In the genomic region with DNA sequence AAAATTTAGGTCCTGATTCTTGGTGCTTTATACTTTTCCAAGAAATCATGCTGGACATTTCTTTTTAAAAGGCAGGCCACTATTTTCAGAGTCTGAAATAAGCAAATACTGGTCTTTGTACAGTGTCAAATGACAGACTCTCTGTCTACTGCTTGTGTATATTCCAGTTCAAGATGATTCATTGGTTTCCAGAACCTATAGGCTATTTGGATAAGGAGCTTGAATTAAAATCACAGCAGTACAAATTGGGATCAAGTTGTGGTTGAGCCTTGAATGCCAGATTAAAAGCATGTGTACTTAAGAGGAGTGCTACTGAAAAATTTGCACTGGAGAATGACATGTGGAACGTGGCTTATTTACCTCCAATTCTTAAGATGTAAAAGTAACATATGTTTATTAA, we compare ENCODE assay signal across 11 cellular contexts. TPM values are rescaled to one million over a fixed set of nuclear protein-coding genes. Genes with fewer than 3 reads are reported as not detected.
DNase-seq lines count a peak whose midpoint lies in the region; ATAC-seq and TF ChIP-seq lines count a peak whose summit lies in the region.
"Had no signal": no experiment of that assay in that cellular context is flagged by ENCODE, and none has a peak within 500 bp of the region (broad histone marks: within the 10 kb centered on the region; RNA-seq: fewer than 3 reads in every experiment).

No MANE protein-coding gene starts in this region.

- CTCF ChIA-PET in CD4-positive, alpha-beta T cell (lab: Charles Lee), result no interaction called here
- CTCF ChIA-PET in activated CD8-positive, alpha-beta T cell treated with anti-CD3 and anti-CD28 coated beads, Interleukin-2, amount 10 ng/mL, durations not matched to agents 7 days and 5 days (lab: Charles Lee), result interaction anchor here (1.0 to 1.5 kb wide), 4 partner anchors 13 to 44 kb away, joined by 3 to 6 read pairs (median 4); no protein-coding TSS in a partner anchor

- no peak for DNase-seq in CD4-positive, alpha-beta T cell
- peak; percentile 72 for DNase-seq in HFFc6
- no peak for DNase-seq in activated CD8-positive, alpha-beta T cell treated with anti-CD3 and anti-CD28 coated beads, Interleukin-2, amount 10 ng/mL, durations not matched to agents 7 days and 5 days
- no peak for DNase-seq in memory B cell (ENCODE audit: low spot score in 2 of 2)
- no peak for DNase-seq in NCI-H2227 treated with DMSO at 0.1 percent for 48 hours (lab: John Stamatoyannopoulos, UW)
- no peak for DNase-seq in stimulated activated CD4-positive, alpha-beta T cell treated with anti-CD3 and anti-CD28 coated beads, Interleukin-2, amount 100 ng/mL, for 24 hours
- DNase-seq: Kasumi-1, retina had no signal

- H3K27ac ChIP-seq in CD4-positive, alpha-beta T cell (ENCODE audit: low read depth, low read length), result no peak overlapping the region
- H3K27ac ChIP-seq: SJCRH30 had no signal

- peaks cover 23% of the 10 kb centered on the region for H3K36me3 Mint-ChIP-seq in CD4-positive, alpha-beta T cell (ENCODE audit: low read depth)
- H3K36me3 Mint-ChIP-seq in HFFc6 (ENCODE audit: low read depth) (no peaks in the 10 kb centered on the region; the same call in 1 of the 2 replicates), memory B cell (peaks cover 2% of the 10 kb centered on the region)
- peaks cover 51% of the 10 kb centered on the region for H3K36me3 Mint-ChIP-seq in activated CD8-positive, alpha-beta T cell treated with anti-CD3 and anti-CD28 coated beads, Interleukin-2, amount 10 ng/mL, durations not matched to agents 7 days and 5 days (ENCODE audit: low read depth)

- no peaks in the 10 kb centered on the region for H3K9me3 ChIP-seq in CD4-positive, alpha-beta T cell (ENCODE audit: control insufficient read depth, low read length)
- H3K9me3 ChIP-seq: SJCRH30 had no signal

- no peak overlapping the region for H3K27ac Mint-ChIP-seq in CD4-positive, alpha-beta T cell
- peak overlapping the region; percentile 75 for H3K27ac Mint-ChIP-seq in HFFc6
- no peak overlapping the region for H3K27ac Mint-ChIP-seq in activated CD8-positive, alpha-beta T cell treated with anti-CD3 and anti-CD28 coated beads, Interleukin-2, amount 10 ng/mL, durations not matched to agents 7 days and 5 days
- peak overlapping the region; percentile 13 for H3K27ac Mint-ChIP-seq in memory B cell

- H3K4me3 Mint-ChIP-seq in CD4-positive, alpha-beta T cell, result peak overlapping the region; percentile 68
- H3K4me3 Mint-ChIP-seq in HFFc6 (peak overlapping the region; percentile 64), memory B cell (no peak overlapping the region)
- no peak overlapping the region for H3K4me3 Mint-ChIP-seq in activated CD8-positive, alpha-beta T cell treated with anti-CD3 and anti-CD28 coated beads, Interleukin-2, amount 10 ng/mL, durations not matched to agents 7 days and 5 days

- no peak for TF ChIP-seq CTCF in CD4-positive, alpha-beta T cell (IDR thresholded peaks at IDR 0.05)
- no peak for TF ChIP-seq CTCF in HFFc6 (IDR thresholded peaks at IDR 0.05)

- no peaks in the 10 kb centered on the region for H3K9me3 Mint-ChIP-seq in CD4-positive, alpha-beta T cell
- H3K9me3 Mint-ChIP-seq in HFFc6, result no peaks in the 10 kb centered on the region
- no peaks in the 10 kb centered on the region for H3K9me3 Mint-ChIP-seq in activated CD8-positive, alpha-beta T cell treated with anti-CD3 and anti-CD28 coated beads, Interleukin-2, amount 10 ng/mL, durations not matched to agents 7 days and 5 days (ENCODE audit: insufficient read depth)
- H3K9me3 Mint-ChIP-seq in memory B cell, result no peaks in the 10 kb centered on the region

- H3K27me3 ChIP-seq in CD4-positive, alpha-beta T cell (ENCODE audit: control insufficient read depth, insufficient read depth, low read length), result no peaks in the 10 kb centered on the region
- H3K27me3 ChIP-seq: SJCRH30 had no signal

- intact Hi-C loops in CD4-positive, alpha-beta T cell (cut with DNase I, micrococcal nuclease), result loop anchor here in 1 of 2 experiments (5.0 kb wide), 1 partner anchor 308 kb away; no protein-coding TSS in a partner anchor

- POLR2A ChIA-PET in CD4-positive, alpha-beta T cell (lab: Charles Lee), result interaction anchor here (0.9 to 5.6 kb wide), 3 partner anchors 10 to 41 kb away, joined by 4 to 72 read pairs (median 5); partner anchors contain the start of gene KMT2E
- POLR2A ChIA-PET in activated CD8-positive, alpha-beta T cell treated with anti-CD3 and anti-CD28 coated beads, Interleukin-2, amount 10 ng/mL, durations not matched to agents 7 days and 5 days (lab: Charles Lee), result interaction anchor here (1.7 kb wide), 1 partner anchor 11 kb away, joined by 10 read pairs; the partner anchor contains the start of gene KMT2E

- H3K27me3 Mint-ChIP-seq in CD4-positive, alpha-beta T cell, result no peaks in the 10 kb centered on the region
- no peaks in the 10 kb centered on the region for H3K27me3 Mint-ChIP-seq in HFFc6 (ENCODE audit: insufficient read depth)
- H3K27me3 Mint-ChIP-seq in activated CD8-positive, alpha-beta T cell treated with anti-CD3 and anti-CD28 coated beads, Interleukin-2, amount 10 ng/mL, durations not matched to agents 7 days and 5 days (ENCODE audit: low read depth), result no peaks in the 10 kb centered on the region
- no peaks in the 10 kb centered on the region for H3K27me3 Mint-ChIP-seq in memory B cell

- no peak for ATAC-seq in CD4-positive, alpha-beta T cell (ENCODE audit: poor library complexity)
- ATAC-seq in activated CD8-positive, alpha-beta T cell treated with anti-CD3 and anti-CD28 coated beads, Interleukin-2, amount 10 ng/mL, durations not matched to agents 7 days and 5 days, result peak; percentile 16
- ATAC-seq in memory B cell (ENCODE audit: low read depth) (no peak), HG03025 (IDR thresholded peaks at IDR 0.05; ENCODE audit: low FRiP score, unreplicated experiment) (no peak), GM19455 (IDR thresholded peaks at IDR 0.05; ENCODE audit: unreplicated experiment) (no peak)

- H3K4me1 Mint-ChIP-seq in CD4-positive, alpha-beta T cell (ENCODE audit: low read depth), result peaks cover 95% of the 10 kb centered on the region
- H3K4me1 Mint-ChIP-seq in HFFc6 (ENCODE audit: low read depth), result peaks cover 77% of the 10 kb centered on the region
- peaks cover 72% of the 10 kb centered on the region for H3K4me1 Mint-ChIP-seq in activated CD8-positive, alpha-beta T cell treated with anti-CD3 and anti-CD28 coated beads, Interleukin-2, amount 10 ng/mL, durations not matched to agents 7 days and 5 days (ENCODE audit: low read depth)
- H3K4me1 Mint-ChIP-seq in memory B cell, result peaks cover 49% of the 10 kb centered on the region

RNA-seq across cellular contexts. Expression of gene KMT2E, which starts 10.7 kb away (rescaled TPM):
- 100 to 1,000 TPM; 295 to 296 TPM for total RNA-seq in CD4-positive, alpha-beta T cell
- 10 to 100 TPM; 39.7 to 53.4 (median 50.1) TPM for total RNA-seq in HFFc6 (2021; fragmentation: NEBNext Ultra II Directional; extraction: Animal tissue kit (Norgen Biotek cat#: 25700))
- total RNA-seq in activated CD8-positive, alpha-beta T cell treated with anti-CD3 and anti-CD28 coated beads, Interleukin-2, amount 10 ng/mL, durations not matched to agents 7 days and 5 days, result 100 to 1,000 TPM in 1 of 2 experiments, 10 to 100 TPM in 1; 95.1 to 105 TPM

Comparison
In these comparisons a context has a peak if more than half of its experiments do, and no peak if none do; other contexts are left out.
1. H3K27ac Mint-ChIP-seq: peak in HFFc6 (single experiment) and memory B cell (single experiment); none in CD4-positive, alpha-beta T cell (single experiment) and activated CD8-positive, alpha-beta T cell treated with anti-CD3 and anti-CD28 coated beads, Interleukin-2, amount 10 ng/mL, durations not matched to agents 7 days and 5 days (single experiment).
2. H3K4me3 Mint-ChIP-seq: peak in CD4-positive, alpha-beta T cell (single experiment) and HFFc6 (single experiment); none in activated CD8-positive, alpha-beta T cell treated with anti-CD3 and anti-CD28 coated beads, Interleukin-2, amount 10 ng/mL, durations not matched to agents 7 days and 5 days (single experiment) and memory B cell (single experiment).